ENCODE assay signal across 9 cellular contexts in genomic region chr1:145871994-145872411, GRCh38. TPM values are rescaled to one million over a fixed set of nuclear protein-coding genes. Genes with fewer than 3 reads are reported as not detected.
DNase-seq lines count a peak whose midpoint lies in the region; ATAC-seq, FAIRE-seq and TF ChIP-seq lines count a peak whose summit lies in the region.
"Had no signal": no experiment of that assay in that cellular context is flagged by ENCODE, and none has a peak within 500 bp of the region (broad histone marks: within the 10 kb centered on the region; RNA-seq: fewer than 3 reads in every experiment).

No MANE protein-coding gene starts in this region.

- no peaks in the 10 kb centered on the region for H3K36me3 Mint-ChIP-seq in activated CD4-positive, alpha-beta memory T cell treated with anti-CD3 and anti-CD28 coated beads for 36 hours
- H3K36me3 Mint-ChIP-seq in stimulated activated effector memory CD8-positive, alpha-beta T cell treated with anti-CD3 and anti-CD28 coated beads, Interleukin-12 subunit alpha, Interleukin-12 subunit beta, amount 100 ng/mL, for 72 hours = no peaks in the 10 kb centered on the region

- H3K27ac Mint-ChIP-seq in activated CD4-positive, alpha-beta memory T cell treated with anti-CD3 and anti-CD28 coated beads for 36 hours = no peak overlapping the region
- H3K27ac Mint-ChIP-seq in stimulated activated effector memory CD8-positive, alpha-beta T cell treated with anti-CD3 and anti-CD28 coated beads, Interleukin-12 subunit alpha, Interleukin-12 subunit beta, amount 100 ng/mL, for 72 hours = peak overlapping the region; percentile 81

- FAIRE-seq in endothelial cell of umbilical vein (lab: Jason Lieb, UNC) = no peak
- FAIRE-seq: K562 had no signal

- H3K4me3 Mint-ChIP-seq in activated CD4-positive, alpha-beta memory T cell treated with anti-CD3 and anti-CD28 coated beads for 36 hours = peak overlapping the region; percentile 70
- peak overlapping the region; percentile 82 for H3K4me3 Mint-ChIP-seq in stimulated activated effector memory CD8-positive, alpha-beta T cell treated with anti-CD3 and anti-CD28 coated beads, Interleukin-12 subunit alpha, Interleukin-12 subunit beta, amount 100 ng/mL, for 72 hours

- no TSS peak for BruUV-seq in endothelial cell of umbilical vein (replicated peaks; lab: Mats Ljungman, UMichigan)

- peaks cover 1 to 3% of the 10 kb centered on the region in 2 experiments for H3K27me3 ChIP-seq in endothelial cell of umbilical vein (ENCODE audit: control insufficient read depth in 2 of 2, insufficient read depth in 2 of 2, low read length in 2 of 2)

- H3K9me3 Mint-ChIP-seq in activated CD4-positive, alpha-beta memory T cell treated with anti-CD3 and anti-CD28 coated beads for 36 hours = no peaks in the 10 kb centered on the region
- H3K9me3 Mint-ChIP-seq in stimulated activated effector memory CD8-positive, alpha-beta T cell treated with anti-CD3 and anti-CD28 coated beads, Interleukin-12 subunit alpha, Interleukin-12 subunit beta, amount 100 ng/mL, for 72 hours = no peaks in the 10 kb centered on the region

- peaks cover 14% of the 10 kb centered on the region for H3K4me1 Mint-ChIP-seq in activated CD4-positive, alpha-beta memory T cell treated with anti-CD3 and anti-CD28 coated beads for 36 hours (ENCODE audit: low read depth)
- peaks cover 19% of the 10 kb centered on the region for H3K4me1 Mint-ChIP-seq in stimulated activated effector memory CD8-positive, alpha-beta T cell treated with anti-CD3 and anti-CD28 coated beads, Interleukin-12 subunit alpha, Interleukin-12 subunit beta, amount 100 ng/mL, for 72 hours

- H3K4me2 ChIP-seq in endothelial cell of umbilical vein (ENCODE audit: insufficient read depth, low read length) = peak overlapping the region; percentile 40

- POLR2A ChIA-PET in activated CD4-positive, alpha-beta memory T cell treated with anti-CD3 and anti-CD28 coated beads for 36 hours (lab: Charles Lee) = interaction anchor here (1.4 to 3.2 kb wide), 2 partner anchors 13 to 92 kb away, joined by 6 to 20 read pairs; partner anchors contain the start of genes ANKRD34A, PIAS3 and POLR3GL
- POLR2A ChIA-PET in endothelial cell of umbilical vein (lab: Charles Lee) = no interaction called here

- dilution Hi-C loops in endothelial cell of umbilical vein (cut with MboI; ENCODE audit: extremely low pct_ligation_motif_present, low sequenced_read_pairs) = no loop called here

- H2AFZ ChIP-seq in endothelial cell of umbilical vein (ENCODE audit: low read depth, low read length) = peak overlapping the region; percentile 99

- intact Hi-C loops in activated CD4-positive, alpha-beta memory T cell treated with anti-CD3 and anti-CD28 coated beads for 36 hours (cut with micrococcal nuclease) = no loop called here
- intact Hi-C loops in endothelial cell of umbilical vein (cut with micrococcal nuclease) = no loop called here

- TF ChIP-seq CTCF in GM20000 (IDR thresholded peaks at IDR 0.05; ENCODE audit: extremely low read depth, missing control alignments) = no peak
- no peak for TF ChIP-seq CTCF in endothelial cell of umbilical vein (IDR thresholded peaks at IDR 0.05; ENCODE audit: extremely low read depth in 1 of 2, insufficient read depth in 1 of 2, low read depth in 1 of 2, low read length in 2 of 2)

- CTCF ChIA-PET in activated CD4-positive, alpha-beta memory T cell treated with anti-CD3 and anti-CD28 coated beads for 36 hours (lab: Charles Lee) = interaction anchor here (0.6 to 3.5 kb wide), 7 partner anchors 12 to 108 kb away, joined by 3 to 35 read pairs (median 4); partner anchors contain the start of genes ITGA10, NUDT17 and PIAS3
- CTCF ChIA-PET in endothelial cell of umbilical vein (lab: Charles Lee) = interaction anchor here (0.9 to 3.0 kb wide), 8 partner anchors 9 to 37 kb away, joined by 3 to 22 read pairs (median 10); partner anchors contain the start of genes ANKRD35, ITGA10, NUDT17 and PIAS3

- H3K27me3 Mint-ChIP-seq in activated CD4-positive, alpha-beta memory T cell treated with anti-CD3 and anti-CD28 coated beads for 36 hours = no peaks in the 10 kb centered on the region

- H4K20me1 ChIP-seq in endothelial cell of umbilical vein (replicated peaks; ENCODE audit: control insufficient read depth, extremely low read depth, insufficient read depth, low read length) = no peaks in the 10 kb centered on the region

- DNase-seq in GM20000 (ENCODE audit: low spot score) (peak; percentile 58), endothelial cell of umbilical vein (ENCODE audit: low read depth, low spot score) (peak; percentile 37), midbrain (lab: John Stamatoyannopoulos, UW) (peak; percentile 53), DMS79 treated with DMSO at 0.1 percent for 48 hours (lab: John Stamatoyannopoulos, UW) (no peak), DMS 273 treated with DMSO at 0.1 percent for 48 hours (lab: John Stamatoyannopoulos, UW) (no peak)
- DNase-seq in activated CD4-positive, alpha-beta memory T cell treated with anti-CD3 and anti-CD28 coated beads for 36 hours = peak; percentile 50
- peak; percentile 31 to 74 for DNase-seq in stimulated activated effector memory CD8-positive, alpha-beta T cell treated with anti-CD3 and anti-CD28 coated beads, Interleukin-12 subunit alpha, Interleukin-12 subunit beta, amount 100 ng/mL, for 72 hours (ENCODE audit: low spot score in 2 of 2)
- no peak for DNase-seq in NK-92 treated with Interleukin-12 subunit alpha and Interleukin-12 subunit beta, amount 100 ng/mL, for 24 hours (lab: John Stamatoyannopoulos, UW)

- TF ChIP-seq POLR2A in endothelial cell of umbilical vein (IDR thresholded peaks at IDR 0.05; ENCODE audit: low read depth, low read length) = no peak

- no peaks in the 10 kb centered on the region for H3K36me3 ChIP-seq in endothelial cell of umbilical vein (ENCODE audit: control insufficient read depth in 2 of 2, extremely low read depth in 1 of 2, insufficient read depth in 2 of 2, low read length in 2 of 2)

- no peaks in the 10 kb centered on the region for H3K9me3 ChIP-seq in endothelial cell of umbilical vein (replicated peaks; ENCODE audit: control insufficient read depth, insufficient read depth, low read length)

- H3K27ac ChIP-seq in endothelial cell of umbilical vein (ENCODE audit: insufficient read depth, low read depth, low read length) = no peak overlapping the region

- peaks cover 8% of the 10 kb centered on the region for H3K4me1 ChIP-seq in endothelial cell of umbilical vein (ENCODE audit: control insufficient read depth, extremely low read depth, insufficient read depth, low read length)

- peak overlapping the region; percentile 29 for H3K9ac ChIP-seq in endothelial cell of umbilical vein (replicated peaks; ENCODE audit: extremely low read depth, insufficient read depth, low read length)

- peak; percentile 82 for ATAC-seq in stimulated activated effector memory CD8-positive, alpha-beta T cell treated with anti-CD3 and anti-CD28 coated beads, Interleukin-12 subunit alpha, Interleukin-12 subunit beta, amount 100 ng/mL, for 72 hours

- H3K79me2 ChIP-seq in endothelial cell of umbilical vein (ENCODE audit: control insufficient read depth, insufficient read depth, low read length) = no peaks in the 10 kb centered on the region

- H3K4me3 ChIP-seq in endothelial cell of umbilical vein (replicated peaks in 1 of 3; ENCODE audit: insufficient read depth in 1 of 3, low read depth in 1 of 3, low read length in 3 of 3) = peak overlapping the region in 1 of 3 experiments; percentile 35
- H3K4me3 ChIP-seq: K562 had no signal

- H3K9me1 ChIP-seq in endothelial cell of umbilical vein (replicated peaks; ENCODE audit: control insufficient read depth, extremely low read depth, insufficient read depth, low read length) = no peaks in the 10 kb centered on the region

RNA-seq across cellular contexts. Expression of gene PIAS3, which starts 13.1 kb away (rescaled TPM):
- 10 to 100 TPM; 17.8 to 17.9 TPM for total RNA-seq in activated CD4-positive, alpha-beta memory T cell treated with anti-CD3 and anti-CD28 coated beads for 36 hours
- total RNA-seq in endothelial cell of umbilical vein = 50.1 and 53.3 TPM in 2 replicates
- polyA plus RNA-seq in endothelial cell of umbilical vein = 69.9 and 71.8 TPM in 2 replicates
- polyA plus RNA-seq in endothelial cell of umbilical vein (2011; cell fraction: cytosol; rRNA removed) = 37.9 and 42.4 TPM in 2 replicates
- 129 and 162 TPM in 2 replicates for polyA plus RNA-seq in endothelial cell of umbilical vein (2011; cell fraction: nucleus; rRNA removed)
- polyA plus RNA-seq in endothelial cell of umbilical vein (2012) = 45.0 and 49.8 TPM in 2 replicates
- polyA minus RNA-seq in endothelial cell of umbilical vein = 42.6 and 44.0 TPM in 2 replicates
- 8.5 TPM for polyA minus RNA-seq in endothelial cell of umbilical vein (2011; cell fraction: cytosol; rRNA and poly(A)+ RNA removed)
- polyA minus RNA-seq in endothelial cell of umbilical vein (2011; cell fraction: nucleus; rRNA and poly(A)+ RNA removed) = 36.0 and 38.8 TPM in 2 replicates

RNA-seq across cellular contexts. Expression of gene ANKRD35, which starts 13.7 kb away (rescaled TPM):
- under 1 TPM; 0.24 to 0.36 TPM for total RNA-seq in activated CD4-positive, alpha-beta memory T cell treated with anti-CD3 and anti-CD28 coated beads for 36 hours
- 0.14 and 0.20 TPM in 2 replicates for total RNA-seq in endothelial cell of umbilical vein
- 0.10 and 0.15 TPM in 2 replicates for polyA plus RNA-seq in endothelial cell of umbilical vein
- 0.13 TPM in 2 replicates for polyA plus RNA-seq in endothelial cell of umbilical vein (2011; cell fraction: cytosol; rRNA removed)
- polyA plus RNA-seq in endothelial cell of umbilical vein (2011; cell fraction: nucleus; rRNA removed) = 0.21 and 0.45 TPM in 2 replicates
- polyA plus RNA-seq in endothelial cell of umbilical vein (2012) = 0.20 and 0.35 TPM in 2 replicates
- polyA minus RNA-seq in endothelial cell of umbilical vein = 0.19 TPM in 1 of 2 replicates, not detected in the other
- not detected for polyA minus RNA-seq in endothelial cell of umbilical vein (2011; cell fraction: cytosol; rRNA and poly(A)+ RNA removed)
- 0.10 TPM in 1 of 2 replicates, not detected in the other for polyA minus RNA-seq in endothelial cell of umbilical vein (2011; cell fraction: nucleus; rRNA and poly(A)+ RNA removed)

RNA-seq across cellular contexts. Expression of gene NUDT17, which starts 26.6 kb away (rescaled TPM):
- total RNA-seq in activated CD4-positive, alpha-beta memory T cell treated with anti-CD3 and anti-CD28 coated beads for 36 hours = 1 to 10 TPM; 2.8 to 3.8 TPM
- total RNA-seq in endothelial cell of umbilical vein = 3.6 and 5.1 TPM in 2 replicates
- polyA plus RNA-seq in endothelial cell of umbilical vein = 9.0 TPM in 2 replicates
- polyA plus RNA-seq in endothelial cell of umbilical vein (2011; cell fraction: cytosol; rRNA removed) = 6.9 and 7.0 TPM in 2 replicates
- polyA plus RNA-seq in endothelial cell of umbilical vein (2011; cell fraction: nucleus; rRNA removed) = 16.4 and 17.0 TPM in 2 replicates
- 4.5 TPM in 2 replicates for polyA plus RNA-seq in endothelial cell of umbilical vein (2012)
- polyA minus RNA-seq in endothelial cell of umbilical vein = 3.9 and 4.0 TPM in 2 replicates
- polyA minus RNA-seq in endothelial cell of umbilical vein (2011; cell fraction: cytosol; rRNA and poly(A)+ RNA removed) = not detected
- 2.5 and 2.6 TPM in 2 replicates for polyA minus RNA-seq in endothelial cell of umbilical vein (2011; cell fraction: nucleus; rRNA and poly(A)+ RNA removed)

RNA-seq across cellular contexts. Expression of gene ITGA10, which starts 37.8 kb away (rescaled TPM):
- total RNA-seq in activated CD4-positive, alpha-beta memory T cell treated with anti-CD3 and anti-CD28 coated beads for 36 hours = 1 to 10 TPM; 1.0 to 1.1 TPM
- total RNA-seq in endothelial cell of umbilical vein = 39.8 and 58.6 TPM in 2 replicates
- 16.9 and 20.6 TPM in 2 replicates for polyA plus RNA-seq in endothelial cell of umbilical vein
- polyA plus RNA-seq in endothelial cell of umbilical vein (2011; cell fraction: cytosol; rRNA removed) = 7.7 and 12.9 TPM in 2 replicates
- polyA plus RNA-seq in endothelial cell of umbilical vein (2011; cell fraction: nucleus; rRNA removed) = 117 and 135 TPM in 2 replicates
- 10.1 and 11.1 TPM in 2 replicates for polyA plus RNA-seq in endothelial cell of umbilical vein (2012)
- 32.6 and 44.7 TPM in 2 replicates for polyA minus RNA-seq in endothelial cell of umbilical vein
- polyA minus RNA-seq in endothelial cell of umbilical vein (2011; cell fraction: cytosol; rRNA and poly(A)+ RNA removed) = not detected
- 23.9 and 25.9 TPM in 2 replicates for polyA minus RNA-seq in endothelial cell of umbilical vein (2011; cell fraction: nucleus; rRNA and poly(A)+ RNA removed)

RNA-seq across cellular contexts. Expression of gene PEX11B, which starts 46.5 kb away (rescaled TPM):
- total RNA-seq in activated CD4-positive, alpha-beta memory T cell treated with anti-CD3 and anti-CD28 coated beads for 36 hours = 10 to 100 TPM; 22.8 to 25.6 TPM
- 29.0 and 30.5 TPM in 2 replicates for total RNA-seq in endothelial cell of umbilical vein
- polyA plus RNA-seq in endothelial cell of umbilical vein = 39.7 and 42.5 TPM in 2 replicates
- 32.6 and 33.1 TPM in 2 replicates for polyA plus RNA-seq in endothelial cell of umbilical vein (2011; cell fraction: cytosol; rRNA removed)
- polyA plus RNA-seq in endothelial cell of umbilical vein (2011; cell fraction: nucleus; rRNA removed) = 27.8 and 28.7 TPM in 2 replicates
- polyA plus RNA-seq in endothelial cell of umbilical vein (2012) = 29.5 and 36.6 TPM in 2 replicates
- 48.9 and 62.3 TPM in 2 replicates for polyA minus RNA-seq in endothelial cell of umbilical vein
- polyA minus RNA-seq in endothelial cell of umbilical vein (2011; cell fraction: cytosol; rRNA and poly(A)+ RNA removed) = 11.0 TPM
- 12.6 and 18.4 TPM in 2 replicates for polyA minus RNA-seq in endothelial cell of umbilical vein (2011; cell fraction: nucleus; rRNA and poly(A)+ RNA removed)

Comparison
In these comparisons a context has a peak if more than half of its experiments do, and no peak if none do; other contexts are left out.
1. DNase-seq: peak in GM20000 (single experiment), activated CD4-positive, alpha-beta memory T cell treated with anti-CD3 and anti-CD28 coated beads for 36 hours (single experiment), endothelial cell of umbilical vein (single experiment), midbrain (single experiment) and stimulated activated effector memory CD8-positive, alpha-beta T cell treated with anti-CD3 and anti-CD28 coated beads, Interleukin-12 subunit alpha, Interleukin-12 subunit beta, amount 100 ng/mL, for 72 hours (2 of 2); none in DMS79 treated with DMSO at 0.1 percent for 48 hours (single experiment), DMS 273 treated with DMSO at 0.1 percent for 48 hours (single experiment) and NK-92 treated with Interleukin-12 subunit alpha and Interleukin-12 subunit beta, amount 100 ng/mL, for 24 hours (single experiment).